Comparison of ENCODE assay signal across 8 cellular contexts in genomic region chr14:91835920-91836843, GRCh38. TPM values are rescaled to one million over a fixed set of nuclear protein-coding genes. Genes with fewer than 3 reads are reported as not detected.
DNase-seq lines count a peak whose midpoint lies in the region; ATAC-seq and TF ChIP-seq lines count a peak whose summit lies in the region.

No MANE protein-coding gene starts in this region.

- H3K79me2 ChIP-seq in KMS-11 (ENCODE audit: insufficient read depth, low read depth): no peaks in the 10 kb centered on the region

- peak overlapping the region; percentile 46; the same call in 1 of the 2 replicates for H3K4me2 ChIP-seq in KMS-11

- peaks cover 9% of the 10 kb centered on the region for H3K27me3 ChIP-seq in BJ (ENCODE audit: control insufficient read depth, insufficient read depth, low read length)
- H3K27me3 ChIP-seq in KMS-11 (ENCODE audit: insufficient read depth, low read depth): peaks cover 7% of the 10 kb centered on the region; the same call in 1 of the 2 replicates

- H3K27ac ChIP-seq in KMS-11: no peak overlapping the region

- H3K4me3 ChIP-seq in BJ (ENCODE audit: low read depth, low read length) (peak overlapping the region; percentile 37), KMS-11 (IDR thresholded peaks at IDR 0.05; ENCODE audit: insufficient read depth, low read depth, low read length) (no peak overlapping the region), astrocyte of the spinal cord (ENCODE audit: low read depth, low read length) (peak overlapping the region; percentile 36)

- H3K36me3 ChIP-seq in BJ (ENCODE audit: control insufficient read depth, insufficient read depth, low read length) (no peaks in the 10 kb centered on the region), KMS-11 (ENCODE audit: insufficient read depth) (no peaks in the 10 kb centered on the region)

- H4K20me1 ChIP-seq in KMS-11 (ENCODE audit: insufficient read depth): no peaks in the 10 kb centered on the region

- peak; percentile 92 for ATAC-seq in left colon

- no peak for DNase-seq in BJ (ENCODE audit: low read depth)
- peak; percentile 91 for DNase-seq in GM20000 (ENCODE audit: low spot score)
- DNase-seq in T-helper 2 cell: peak; percentile 60 to 90 (median 83)
- no peak for DNase-seq in astrocyte of the spinal cord (ENCODE audit: low read depth, low spot score)
- peak; percentile 87 to 89 for DNase-seq in left colon
- DNase-seq in stimulated activated CD4-positive, alpha-beta T cell treated with anti-CD3 and anti-CD28 coated beads, Interleukin-4, amount 100 ng/mL, for 24 hours: peak; percentile 90
- no peak for DNase-seq in GOT3 (lab: John Stamatoyannopoulos, UW)

- intact Hi-C loops in left colon (cut with DNase I, micrococcal nuclease): no loop called here

- peaks cover 5% of the 10 kb centered on the region for H3K4me1 ChIP-seq in KMS-11 (ENCODE audit: low read depth, poor library complexity, severe bottlenecking)

- in situ Hi-C loops in astrocyte of the spinal cord (cut with HindIII; ENCODE audit: low sequenced_read_pairs): no loop called here

- POLR2A ChIA-PET in BJ (lab: Charles Lee): no interaction called here

- no peak overlapping the region for H3K9ac ChIP-seq in KMS-11

- CTCF ChIA-PET in BJ (lab: Yijun Ruan, JAX): interaction anchor here (0.5 kb wide), 1 partner anchor 9 kb away, joined by 3 read pairs; no protein-coding TSS in a partner anchor

- TF ChIP-seq CTCF in BJ (IDR thresholded peaks at IDR 0.05; ENCODE audit: insufficient read depth, low read depth, low read length) (no peak), GM20000 (IDR thresholded peaks at IDR 0.05; ENCODE audit: extremely low read depth, missing control alignments) (no peak), KMS-11 (conservative IDR thresholded peaks at IDR 0.05; ENCODE audit: low read depth, low read length) (no peak), astrocyte of the spinal cord (IDR thresholded peaks at IDR 0.05; ENCODE audit: low read depth, low read length) (no peak)

- peak overlapping the region; percentile 76 for H2AFZ ChIP-seq in KMS-11 (ENCODE audit: low read depth)

RNA-seq across cellular contexts. Expression of gene TC2N, which starts 31.2 kb away (rescaled TPM):
- 0.05 and 0.18 TPM in 2 replicates for polyA plus RNA-seq in BJ (2011; rRNA removed)
- polyA minus RNA-seq in BJ (2011; rRNA and poly(A)+ RNA removed): 0.28 and 0.67 TPM in 2 replicates
- 10 to 100 TPM; 65.2 to 97.2 TPM for total RNA-seq in left colon

Comparison
In these comparisons a context has a peak if more than half of its experiments do, and no peak if none do; other contexts are left out.
1. DNase-seq: peak in GM20000 (single experiment), T-helper 2 cell (5 of 5), left colon (2 of 2) and stimulated activated CD4-positive, alpha-beta T cell treated with anti-CD3 and anti-CD28 coated beads, Interleukin-4, amount 100 ng/mL, for 24 hours (single experiment); none in BJ (single experiment), astrocyte of the spinal cord (single experiment) and GOT3 (single experiment).